ENCODE assay signal across 18 cellular contexts in the genomic region with DNA sequence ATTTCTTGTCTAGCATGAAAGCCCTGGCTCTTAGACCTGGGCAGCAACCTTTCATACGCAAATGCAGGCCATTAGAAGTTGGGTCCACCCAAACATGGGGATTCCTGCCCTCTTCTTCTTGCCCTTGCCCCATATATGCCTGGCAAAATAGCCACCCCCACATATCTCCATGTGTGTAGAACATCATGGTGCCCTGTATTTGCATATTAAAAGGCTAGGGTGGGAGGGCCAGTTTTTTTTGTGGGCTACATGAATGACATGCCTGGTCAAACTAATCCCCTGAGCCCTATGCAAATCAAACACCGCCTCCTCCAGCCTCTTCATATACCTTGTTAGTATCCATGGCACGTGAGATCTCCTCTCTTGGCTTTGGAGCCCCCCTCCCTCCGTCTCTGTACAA.
"Had no signal": no experiment of that assay in that cellular context is flagged by ENCODE, and none has a peak within 500 bp of the region (broad histone marks: within the 10 kb centered on the region; RNA-seq: fewer than 3 reads in every experiment).

No MANE protein-coding gene starts in this region.

- H3K36me3 ChIP-seq: esophagus muscularis mucosa, heart right ventricle, lower lobe of right lung, sigmoid colon, thyroid gland, uterus had no signal

- H3K27me3 ChIP-seq: sigmoid colon, thyroid gland, uterus had no signal

- H3K9me3 ChIP-seq: esophagus muscularis mucosa, heart right ventricle, lower lobe of right lung, sigmoid colon, thyroid gland, uterus had no signal

- H2AFZ ChIP-seq: parathyroid adenoma had no signal

- H3K4me1 ChIP-seq: esophagus muscularis mucosa, heart right ventricle, lower lobe of right lung, parathyroid adenoma, sigmoid colon, thyroid gland, uterus had no signal

- H3K27ac ChIP-seq: esophagus muscularis mucosa, heart right ventricle, lower lobe of right lung, parathyroid adenoma, sigmoid colon, thyroid gland, uterus had no signal

- ATAC-seq: activated CD8-positive, alpha-beta T cell treated with anti-CD3 and anti-CD28 coated beads for 36 hours; activated naive CD8-positive, alpha-beta T cell treated with anti-CD3 and anti-CD28 coated beads, Interleukin-2, amount 50 U/mL, for 24 hours; heart right ventricle; lower lobe of right lung; natural killer cell treated with Interleukin-12 subunit alpha and Interleukin-12 subunit beta and Interleukin-15 and Interleukin-18, amount 100 ng/mL, for 72 hours; stimulated activated naive B cell treated with anti-CD40 and anti-IgM and Interleukin-4, amounts not matched to agents 10 μg/mL and 1 μg/mL and 100 μg/mL, for 72 hours; T-cell had no signal

- DNase-seq: activated CD4-positive, alpha-beta T cell treated with anti-CD3 and anti-CD28 coated beads, Interleukin-2, amount 10 ng/mL, durations not matched to agents 24 days and 14 days; activated CD4-positive, CD25-positive, alpha-beta regulatory T cell; activated CD8-positive, alpha-beta T cell treated with anti-CD3 and anti-CD28 coated beads for 36 hours; activated naive CD4-positive, alpha-beta T cell treated with anti-CD3 and anti-CD28 coated beads, Interleukin-2, amount 10 ng/mL, durations not matched to agents 7 days and 5 days; activated naive CD8-positive, alpha-beta T cell treated with anti-CD3 and anti-CD28 coated beads, Interleukin-2, amount 50 U/mL, for 24 hours; activated T-cell treated with anti-CD3 and anti-CD28 coated beads, Interleukin-2, amount 50 U/mL, for 1 hour; anterior cingulate cortex; effector CD4-positive, alpha-beta T cell; heart right ventricle; lower lobe of right lung; sigmoid colon; stimulated activated naive B cell treated with anti-CD40 and anti-IgM and Interleukin-4, amounts not matched to agents 10 μg/mL and 1 μg/mL and 100 μg/mL, for 72 hours; T-cell; thyroid gland; uterus had no signal

- H3K9ac ChIP-seq: parathyroid adenoma had no signal

- H3K4me3 ChIP-seq: esophagus muscularis mucosa, heart right ventricle, lower lobe of right lung, sigmoid colon, thyroid gland, uterus had no signal

- H3K79me2 ChIP-seq: parathyroid adenoma had no signal
